9 cellular contexts compared by ENCODE assay signal in genomic region chr3:149487598-149488197, GRCh38.
DNase-seq lines count a peak whose midpoint lies in the region; ATAC-seq and TF ChIP-seq lines count a peak whose summit lies in the region.
"Had no signal": no experiment of that assay in that cellular context is flagged by ENCODE, and none has a peak within 500 bp of the region (broad histone marks: within the 10 kb centered on the region; RNA-seq: fewer than 3 reads in every experiment).

No MANE protein-coding gene starts in this region.

- peak; percentile 53 for DNase-seq in DMS53 (lab: John Stamatoyannopoulos, UW)
- DNase-seq in DMS53 treated with DMSO at 0.1 percent for 48 hours (lab: John Stamatoyannopoulos, UW; ENCODE audit: unreplicated experiment), result no peak
- peak; percentile 38 for DNase-seq in MM.1S
- DNase-seq in astrocyte of the spinal cord (ENCODE audit: low read depth, low spot score), result no peak
- DNase-seq in stimulated activated CD4-positive, alpha-beta T cell treated with anti-CD3 and anti-CD28 coated beads, Interleukin-15, amount 100 ng/mL, for 24 hours, result peak; percentile 58
- DNase-seq in pons (ENCODE audit: low spot score), result no peak

- no peak overlapping the region for H2AFZ ChIP-seq in MM.1S (ENCODE audit: low read length)

- H3K9ac ChIP-seq in MM.1S (ENCODE audit: low read length), result no peak overlapping the region

- no peak overlapping the region for H3K4me2 ChIP-seq in MM.1S (ENCODE audit: low read depth, low read length)

- peak; percentile 71 for TF ChIP-seq CTCF in MM.1S (IDR thresholded peaks at IDR 0.05; ENCODE audit: low read length)
- peak; percentile 57 for TF ChIP-seq CTCF in astrocyte of the spinal cord (IDR thresholded peaks at IDR 0.05; ENCODE audit: low read depth, low read length)

- H3K36me3 ChIP-seq in MM.1S (replicated peaks; ENCODE audit: insufficient read depth, low read length), result no peaks in the 10 kb centered on the region

- no peak overlapping the region for H3K4me3 ChIP-seq in MM.1S (ENCODE audit: low read length)
- H3K4me3 ChIP-seq in astrocyte of the spinal cord (ENCODE audit: low read depth, low read length), result no peak overlapping the region
- H3K4me3 ChIP-seq: mucosa of descending colon had no signal

- H3K4me1 ChIP-seq in MM.1S (ENCODE audit: low read length), result no peaks in the 10 kb centered on the region

- ATAC-seq in GM21447 (IDR thresholded peaks at IDR 0.05; ENCODE audit: unreplicated experiment) (peak; percentile 80), GM18505 (IDR thresholded peaks at IDR 0.05; ENCODE audit: unreplicated experiment) (no peak)
- ATAC-seq: mucosa of descending colon had no signal

- TF ChIP-seq POLR2A in GM18505 (IDR thresholded peaks at IDR 0.05; ENCODE audit: borderline replicate concordance, extremely low read depth, insufficient read depth, insufficient read length), result no peak

- no peaks in the 10 kb centered on the region for H3K9me3 ChIP-seq in MM.1S (replicated peaks; ENCODE audit: insufficient read depth, low read length)
- H3K9me3 ChIP-seq: mucosa of descending colon had no signal

- H3K27ac ChIP-seq in MM.1S (ENCODE audit: low read length), result no peak overlapping the region

- in situ Hi-C loops in astrocyte of the spinal cord (cut with HindIII; ENCODE audit: low sequenced_read_pairs), result no loop called here

- H3K79me2 ChIP-seq in MM.1S (ENCODE audit: low read length), result no peaks in the 10 kb centered on the region

- no peaks in the 10 kb centered on the region for H3K27me3 ChIP-seq in MM.1S (replicated peaks; ENCODE audit: insufficient read depth, low read length)

- no peaks in the 10 kb centered on the region for H3F3A ChIP-seq in MM.1S (ENCODE audit: insufficient read depth, low read length)

- no peaks in the 10 kb centered on the region for H3K9me2 ChIP-seq in MM.1S (replicated peaks; ENCODE audit: insufficient read depth, low read length)

- no peaks in the 10 kb centered on the region for H4K20me1 ChIP-seq in MM.1S (ENCODE audit: insufficient read depth, low read length)

Comparison
In these comparisons a context has a peak if more than half of its experiments do, and no peak if none do; other contexts are left out.
1. DNase-seq: peak in DMS53 (single experiment), MM.1S (single experiment) and stimulated activated CD4-positive, alpha-beta T cell treated with anti-CD3 and anti-CD28 coated beads, Interleukin-15, amount 100 ng/mL, for 24 hours (single experiment); none in DMS53 treated with DMSO at 0.1 percent for 48 hours (single experiment), astrocyte of the spinal cord (single experiment) and pons (single experiment).